Comparison of ENCODE assay signal across 17 cellular contexts in the genomic region with DNA sequence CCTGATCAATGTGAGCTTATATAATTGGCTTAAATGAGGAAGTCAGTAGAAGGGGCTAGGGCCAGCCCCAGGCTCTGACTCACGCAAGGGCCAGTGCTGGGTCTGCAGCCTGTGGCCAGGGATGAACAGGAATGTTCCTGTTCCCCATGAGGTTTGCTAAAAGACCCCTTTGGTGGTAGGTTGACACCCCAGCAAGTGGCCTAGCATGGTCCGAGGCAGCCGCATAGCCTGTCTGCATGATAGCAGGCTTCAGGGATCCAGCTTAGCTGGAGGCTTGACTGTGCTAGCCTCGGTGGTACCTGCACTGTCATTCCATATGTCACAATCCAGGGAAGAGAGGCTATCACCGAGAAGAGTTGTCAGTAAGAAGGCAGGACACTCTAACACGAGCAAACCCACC. TPM values are rescaled to one million over a fixed set of nuclear protein-coding genes. Genes with fewer than 3 reads are reported as not detected.
DNase-seq lines count a peak whose midpoint lies in the region; ATAC-seq, FAIRE-seq and TF ChIP-seq lines count a peak whose summit lies in the region.
"Had no signal": no experiment of that assay in that cellular context is flagged by ENCODE, and none has a peak within 500 bp of the region (broad histone marks: within the 10 kb centered on the region; RNA-seq: fewer than 3 reads in every experiment).

No MANE protein-coding gene starts in this region.

- no peak overlapping the region for H4K91ac ChIP-seq in neuronal stem cell (ENCODE audit: low read depth, low read length, poor library complexity)

- peaks cover 66% of the 10 kb centered on the region for H3K36me3 Mint-ChIP-seq in astrocyte (ENCODE audit: low read depth, unreplicated experiment)

- H3K79me1 ChIP-seq in neuronal stem cell (ENCODE audit: low read depth, low read length), result no peaks in the 10 kb centered on the region

- H3K27ac ChIP-seq in HepG2 (ENCODE audit: extremely low read length, insufficient read depth, low read length) (no peak overlapping the region), right lobe of liver (no peak overlapping the region), astrocyte (ENCODE audit: low read depth, low read length) (no peak overlapping the region), neuronal stem cell (replicated peaks; ENCODE audit: low read length) (no peak overlapping the region)
- H3K27ac ChIP-seq: BLaER1, GM23248 had no signal

- no peak for TF ChIP-seq POLR2A in HepG2 (IDR thresholded peaks at IDR 0.05; ENCODE audit: insufficient read depth in 1 of 2, low read depth in 2 of 2, low read length in 2 of 2)
- TF ChIP-seq POLR2A in right lobe of liver (IDR thresholded peaks at IDR 0.05), result no peak

- no peak overlapping the region for H3K4me3 ChIP-seq in HepG2 (replicated peaks in 1 of 3; ENCODE audit: insufficient read depth in 1 of 3, low read depth in 2 of 3, low read length in 3 of 3)
- no peak overlapping the region for H3K4me3 ChIP-seq in right lobe of liver
- no peak overlapping the region for H3K4me3 ChIP-seq in astrocyte (ENCODE audit: insufficient read depth, low read depth, low read length)
- no peak overlapping the region for H3K4me3 ChIP-seq in neuronal stem cell (ENCODE audit: low read length in 2 of 2)
- H3K4me3 ChIP-seq: BLaER1, GM23248 had no signal

- H3K4me2 ChIP-seq in HepG2 (ENCODE audit: low read depth, low read length), result no peak overlapping the region
- H3K4me2 ChIP-seq in astrocyte (ENCODE audit: low read length), result no peak overlapping the region
- H3K4me2 ChIP-seq in neuronal stem cell (ENCODE audit: insufficient read depth, low read length, poor library complexity, severe bottlenecking), result no peak overlapping the region
- H3K4me2 ChIP-seq: BLaER1 had no signal

- H3K4me1 ChIP-seq in HepG2 (ENCODE audit: insufficient read depth, low read length) (peaks cover 34% of the 10 kb centered on the region), right lobe of liver (peaks cover 0 to 4% (median 0%) of the 10 kb centered on the region in 4 donors), astrocyte (ENCODE audit: insufficient read depth, low read length) (no peaks in the 10 kb centered on the region), neuronal stem cell (ENCODE audit: control insufficient read depth in 2 of 2, insufficient read depth in 1 of 2, low read depth in 1 of 2, low read length in 2 of 2) (peaks cover 0 to 2% of the 10 kb centered on the region in 2 donors)
- H3K4me1 ChIP-seq: BLaER1 had no signal

- H3K23ac ChIP-seq in neuronal stem cell (ENCODE audit: low read depth, low read length, poor library complexity), result no peak overlapping the region

- CTCF ChIA-PET in HepG2 (lab: Yijun Ruan, JAX; ENCODE audit: low intra/inter-chr PET ratio, low total read pairs), result no interaction called here

- no peak for TF ChIP-seq EP300 in HepG2 (IDR thresholded peaks at IDR 0.05; ENCODE audit: low read depth in 2 of 2, low read length in 2 of 2)
- TF ChIP-seq EP300 in HepG2 (CRISPR knock-in tag; IDR thresholded peaks at IDR 0.05; ENCODE audit: borderline replicate concordance), result no peak

- POLR2A ChIA-PET in HepG2 (lab: Yijun Ruan, JAX), result interaction anchor here (1.2 to 1.3 kb wide), 2 partner anchors 9 to 24 kb away, joined by 3 read pairs; partner anchors contain the start of gene TRIM25

- H3K9me3 Mint-ChIP-seq in astrocyte (ENCODE audit: unreplicated experiment), result peaks cover 7% of the 10 kb centered on the region

- no peaks in the 10 kb centered on the region for H3K79me2 ChIP-seq in HepG2 (ENCODE audit: insufficient read depth, low read length)
- H3K79me2 ChIP-seq in astrocyte (ENCODE audit: insufficient read depth, low read length), result no peaks in the 10 kb centered on the region

- peak overlapping the region; percentile 4 for H3K14ac ChIP-seq in neuronal stem cell (ENCODE audit: low read length)

- DNase-seq in HepG2 (ENCODE audit: low spot score), result no peak
- DNase-seq in right lobe of liver, result no peak
- no peak for DNase-seq in astrocyte (ENCODE audit: low read depth)
- DNase-seq in neuronal stem cell (ENCODE audit: low spot score), result no peak
- no peak for DNase-seq in CD1c-positive myeloid dendritic cell (ENCODE audit: extremely low spot score)
- no peak for DNase-seq in putamen (ENCODE audit: low spot score)
- DNase-seq: 8988T; AML-193; Calu3; CD4-positive, CD25-positive, alpha-beta regulatory T cell; DMS 273 treated with DMSO at 0.1 percent for 48 hours; GM23248; H7 had no signal

- H3K27me3 Mint-ChIP-seq in astrocyte (ENCODE audit: low read depth, unreplicated experiment), result no peaks in the 10 kb centered on the region
- H3K27me3 Mint-ChIP-seq: CD4-positive, CD25-positive, alpha-beta regulatory T cell had no signal

- 100% methylated on average over 4 of the region's 6 CpGs for WGBS in HepG2 (ENCODE audit: low lambda C conversion rate)
- no CpG with 5 or more reads among the region's 6 CpGs for WGBS in right lobe of liver (ENCODE audit: insufficient coverage, low coverage, low lambda C conversion rate, missing lambda C conversion rate)
- no CpG with 5 or more reads among the region's 6 CpGs for WGBS in neuronal stem cell (ENCODE audit: extremely low coverage in 2 of 2, insufficient read length in 2 of 2, insufficient replicate concordance in 1 of 2), 2 donors

- FAIRE-seq in HepG2 (lab: Jason Lieb, UNC) (no peak), astrocyte (lab: Jason Lieb, UNC) (no peak)
- FAIRE-seq: GM18507, HTR-8/SVneo had no signal

- H3K27me3 ChIP-seq in HepG2 (ENCODE audit: control insufficient read depth in 1 of 2, insufficient read depth in 2 of 2, low read length in 2 of 2), result no peaks in the 10 kb centered on the region
- H3K27me3 ChIP-seq in right lobe of liver, result no peaks in the 10 kb centered on the region
- no peaks in the 10 kb centered on the region for H3K27me3 ChIP-seq in astrocyte (ENCODE audit: insufficient read depth, low read length)
- no peaks in the 10 kb centered on the region for H3K27me3 ChIP-seq in neuronal stem cell (ENCODE audit: control insufficient read depth in 3 of 3, insufficient read depth in 3 of 3, low read depth in 1 of 3, low read length in 3 of 3)
- H3K27me3 ChIP-seq: BLaER1 had no signal

- H3K9ac ChIP-seq in HepG2 (ENCODE audit: insufficient read depth, low read depth, low read length), result no peak overlapping the region
- no peak overlapping the region for H3K9ac ChIP-seq in astrocyte (ENCODE audit: low read length)
- H3K9ac ChIP-seq in neuronal stem cell (ENCODE audit: low read depth, low read length, poor library complexity), result no peak overlapping the region
- H3K9ac ChIP-seq: BLaER1, GM23248 had no signal

- no peak overlapping the region for H3K4ac ChIP-seq in neuronal stem cell (ENCODE audit: low read length)

- no peak overlapping the region for H2BK120ac ChIP-seq in neuronal stem cell (ENCODE audit: low read depth, low read length)

- no peak overlapping the region for H2BK15ac ChIP-seq in neuronal stem cell (ENCODE audit: low read length)

- ATAC-seq in HepG2 (no peak), right lobe of liver (no peak), HG03159 (IDR thresholded peaks at IDR 0.05; ENCODE audit: unreplicated experiment) (no peak)

- H3K9me3 ChIP-seq in HepG2 (ENCODE audit: low read length) (peaks cover 12% of the 10 kb centered on the region), right lobe of liver (peaks cover 0 to 5% (median 0%) of the 10 kb centered on the region in 4 donors), astrocyte (ENCODE audit: insufficient read depth, low read depth, low read length) (peaks cover 3% of the 10 kb centered on the region), neuronal stem cell (replicated peaks in 1 of 2; ENCODE audit: control insufficient read depth in 2 of 2, insufficient read depth in 1 of 2, low read depth in 1 of 2, low read length in 2 of 2) (peaks cover 8 to 13% of the 10 kb centered on the region in 2 donors)

- H4K8ac ChIP-seq in neuronal stem cell (ENCODE audit: low read depth, low read length), result no peak overlapping the region

- no peak overlapping the region for H3K4me3 Mint-ChIP-seq in astrocyte (ENCODE audit: unreplicated experiment)
- H3K4me3 Mint-ChIP-seq: CD4-positive, CD25-positive, alpha-beta regulatory T cell had no signal

- peak overlapping the region; percentile 37 for H3K27ac Mint-ChIP-seq in astrocyte (ENCODE audit: unreplicated experiment)

- intact Hi-C loops in HepG2 (cut with micrococcal nuclease; ENCODE audit: unreplicated experiment) (loop anchor here (10.0 kb wide), 1 partner anchor 54 kb away; no protein-coding TSS in a partner anchor), right lobe of liver (cut with DNase I) (no loop called here)

- H3K36me3 ChIP-seq in HepG2 (replicated peaks in 1 of 2; ENCODE audit: control insufficient read depth in 1 of 2, insufficient read depth in 2 of 2, low read length in 2 of 2) (peaks cover 28 to 52% of the 10 kb centered on the region in 2 experiments), right lobe of liver (peaks cover 5 to 70% (median 37%) of the 10 kb centered on the region in 4 donors), astrocyte (ENCODE audit: insufficient read depth, low read length) (peaks cover 3% of the 10 kb centered on the region), neuronal stem cell (replicated peaks in 1 of 2; ENCODE audit: control insufficient read depth in 2 of 2, insufficient read depth in 2 of 2, low read length in 2 of 2) (peaks cover 3 to 28% of the 10 kb centered on the region in 2 donors)

- TF ChIP-seq RAD21 in HepG2 (CRISPR knock-in tag; IDR thresholded peaks at IDR 0.05), result no peak

- H2AK5ac ChIP-seq in neuronal stem cell (ENCODE audit: low read depth, low read length), result no peak overlapping the region

- H2BK5ac ChIP-seq in neuronal stem cell (ENCODE audit: low read length), result no peak overlapping the region

- in situ Hi-C loops in HepG2 (cut with HindIII; ENCODE audit: extremely low pct_ligation_motif_present, low pct_unique_long_range_greater_than_20kb), result no loop called here

- BruUV-seq in HepG2 (replicated peaks; lab: Mats Ljungman, UMichigan), result no TSS peak

- H2AFZ ChIP-seq in HepG2 (ENCODE audit: low read length) (no peak overlapping the region), astrocyte (ENCODE audit: low read depth, low read length) (no peak overlapping the region), neuronal stem cell (ENCODE audit: low read length) (no peak overlapping the region)
- H2AFZ ChIP-seq: GM23248 had no signal

- peaks cover 7% of the 10 kb centered on the region for H3K4me1 Mint-ChIP-seq in astrocyte (ENCODE audit: low read depth, unreplicated experiment)

- H4K20me1 ChIP-seq in HepG2 (ENCODE audit: insufficient read depth, low read length) (no peaks in the 10 kb centered on the region; the same call in 1 of the 2 replicates), astrocyte (ENCODE audit: insufficient read depth, low read length) (no peaks in the 10 kb centered on the region)

- no peak overlapping the region for H3K18ac ChIP-seq in neuronal stem cell (ENCODE audit: low read length)

- no peak for TF ChIP-seq CTCF in HepG2 (CRISPR knock-in tag; IDR thresholded peaks at IDR 0.05)
- TF ChIP-seq CTCF in right lobe of liver (IDR thresholded peaks at IDR 0.05), result no peak
- no peak for TF ChIP-seq CTCF in astrocyte (IDR thresholded peaks at IDR 0.05; ENCODE audit: insufficient read depth, low read depth, low read length)

- H2BK12ac ChIP-seq in neuronal stem cell (ENCODE audit: low read length), result no peak overlapping the region

RNA-seq across cellular contexts. Expression of gene TRIM25, which starts 23.5 kb away (rescaled TPM):
- 38.3 and 42.2 TPM in 2 replicates for total RNA-seq in HepG2 (2016; rRNA removed; fragmentation: Illumina TruSeq; extraction: Trizol)
- 11.5 and 12.7 TPM in 2 replicates for total RNA-seq in HepG2 (2016; cell fraction: cytosol; rRNA removed; fragmentation: Illumina TruSeq; extraction: Trizol; ENCODE audit: low read depth)
- total RNA-seq in HepG2 (2016; cell fraction: insoluble cytoplasmic fraction; rRNA removed; fragmentation: Illumina TruSeq; extraction: Trizol), result 30.2 and 40.2 TPM in 2 replicates
- total RNA-seq in HepG2 (2016; cell fraction: membrane; rRNA removed; fragmentation: Illumina TruSeq; extraction: Trizol), result 13.6 and 14.8 TPM in 2 replicates
- total RNA-seq in HepG2 (2016; cell fraction: nucleus; rRNA removed; fragmentation: Illumina TruSeq; extraction: Trizol), result 60.9 and 76.8 TPM in 2 replicates
- 30.8 and 37.6 TPM in 2 replicates for polyA plus RNA-seq in HepG2 (2011; rRNA removed)
- polyA plus RNA-seq in HepG2 (2011; cell fraction: cytosol; rRNA removed), result 17.8 and 19.0 TPM in 2 replicates
- 100 and 122 TPM in 2 replicates for polyA plus RNA-seq in HepG2 (2011; cell fraction: nucleus; rRNA removed)
- 34.2 and 35.8 TPM in 2 replicates for polyA plus RNA-seq in HepG2 (2012)
- polyA plus RNA-seq in HepG2 (2016; cell fraction: cytosol; fragmentation: Illumina TruSeq; extraction: Trizol; ENCODE audit: low read depth), result 1.8 and 2.0 TPM in 2 replicates
- 32.0 and 43.7 TPM in 2 replicates for polyA plus RNA-seq in HepG2 (2016; cell fraction: insoluble cytoplasmic fraction; fragmentation: Illumina TruSeq; extraction: Trizol; ENCODE audit: low read depth)
- 5.0 and 6.2 TPM in 2 replicates for polyA plus RNA-seq in HepG2 (2016; cell fraction: membrane; fragmentation: Illumina TruSeq; extraction: Trizol; ENCODE audit: low read depth)
- polyA plus RNA-seq in HepG2 (2016; cell fraction: nucleus; fragmentation: Illumina TruSeq; extraction: Trizol; ENCODE audit: insufficient read depth, low read depth), result 104 and 121 TPM in 2 replicates
- 51.6 and 77.7 TPM in 2 replicates for polyA minus RNA-seq in HepG2 (2011; rRNA and poly(A)+ RNA removed; ENCODE audit: low replicate concordance)
- 27.8 and 28.2 TPM in 2 replicates for polyA minus RNA-seq in HepG2 (2011; cell fraction: cytosol; rRNA and poly(A)+ RNA removed)
- 64.4 and 71.0 TPM in 2 replicates for polyA minus RNA-seq in HepG2 (2011; cell fraction: nucleus; rRNA and poly(A)+ RNA removed)
- total RNA-seq in right lobe of liver, result 10 to 100 TPM; 35.6 to 60.8 (median 49.8) TPM
- 96.3 and 105 TPM in 2 replicates for total RNA-seq in astrocyte
- 9.0 TPM for polyA plus RNA-seq in neuronal stem cell (2013, experiment 1 of 2)
- polyA plus RNA-seq in neuronal stem cell (2013, experiment 2 of 2), result 8.7 TPM

RNA-seq across cellular contexts. Expression of gene DGKE, which starts 56.4 kb away (rescaled TPM):
- 3.2 and 5.3 TPM in 2 replicates for total RNA-seq in HepG2 (2016; rRNA removed; fragmentation: Illumina TruSeq; extraction: Trizol)
- 4.6 and 5.3 TPM in 2 replicates for total RNA-seq in HepG2 (2016; cell fraction: cytosol; rRNA removed; fragmentation: Illumina TruSeq; extraction: Trizol; ENCODE audit: low read depth)
- 2.3 and 6.0 TPM in 2 replicates for total RNA-seq in HepG2 (2016; cell fraction: insoluble cytoplasmic fraction; rRNA removed; fragmentation: Illumina TruSeq; extraction: Trizol)
- total RNA-seq in HepG2 (2016; cell fraction: membrane; rRNA removed; fragmentation: Illumina TruSeq; extraction: Trizol), result 2.1 and 2.6 TPM in 2 replicates
- 16.7 and 17.4 TPM in 2 replicates for total RNA-seq in HepG2 (2016; cell fraction: nucleus; rRNA removed; fragmentation: Illumina TruSeq; extraction: Trizol)
- 3.2 and 3.3 TPM in 2 replicates for polyA plus RNA-seq in HepG2 (2011; rRNA removed)
- polyA plus RNA-seq in HepG2 (2011; cell fraction: cytosol; rRNA removed), result 0.70 and 0.79 TPM in 2 replicates
- 16.9 and 20.1 TPM in 2 replicates for polyA plus RNA-seq in HepG2 (2011; cell fraction: nucleus; rRNA removed)
- 2.8 and 3.1 TPM in 2 replicates for polyA plus RNA-seq in HepG2 (2012)
- polyA plus RNA-seq in HepG2 (2016; cell fraction: cytosol; fragmentation: Illumina TruSeq; extraction: Trizol; ENCODE audit: low read depth), result 0.44 and 0.50 TPM in 2 replicates
- 1.8 and 2.1 TPM in 2 replicates for polyA plus RNA-seq in HepG2 (2016; cell fraction: insoluble cytoplasmic fraction; fragmentation: Illumina TruSeq; extraction: Trizol; ENCODE audit: low read depth)
- 0.84 and 1.6 TPM in 2 replicates for polyA plus RNA-seq in HepG2 (2016; cell fraction: membrane; fragmentation: Illumina TruSeq; extraction: Trizol; ENCODE audit: low read depth)
- polyA plus RNA-seq in HepG2 (2016; cell fraction: nucleus; fragmentation: Illumina TruSeq; extraction: Trizol; ENCODE audit: insufficient read depth, low read depth), result 16.9 and 18.5 TPM in 2 replicates
- polyA minus RNA-seq in HepG2 (2011; rRNA and poly(A)+ RNA removed; ENCODE audit: low replicate concordance), result 6.0 and 7.6 TPM in 2 replicates
- 1.6 and 3.0 TPM in 2 replicates for polyA minus RNA-seq in HepG2 (2011; cell fraction: cytosol; rRNA and poly(A)+ RNA removed)
- 17.4 and 18.2 TPM in 2 replicates for polyA minus RNA-seq in HepG2 (2011; cell fraction: nucleus; rRNA and poly(A)+ RNA removed)
- total RNA-seq in right lobe of liver, result 10 to 100 TPM in 1 of 6 experiments, 1 to 10 TPM in 5; 2.2 to 10.4 (median 3.4) TPM
- total RNA-seq in astrocyte, result 5.2 and 5.5 TPM in 2 replicates
- 3.7 TPM for polyA plus RNA-seq in neuronal stem cell (2013, experiment 1 of 2)
- 3.2 TPM for polyA plus RNA-seq in neuronal stem cell (2013, experiment 2 of 2)

RNA-seq across cellular contexts. Expression of gene C17orf67, which starts 56.7 kb away (rescaled TPM):
- 0.62 and 0.86 TPM in 2 replicates for total RNA-seq in HepG2 (2016; rRNA removed; fragmentation: Illumina TruSeq; extraction: Trizol)
- 0.62 and 0.71 TPM in 2 replicates for total RNA-seq in HepG2 (2016; cell fraction: cytosol; rRNA removed; fragmentation: Illumina TruSeq; extraction: Trizol; ENCODE audit: low read depth)
- 0.86 and 1.00 TPM in 2 replicates for total RNA-seq in HepG2 (2016; cell fraction: insoluble cytoplasmic fraction; rRNA removed; fragmentation: Illumina TruSeq; extraction: Trizol)
- total RNA-seq in HepG2 (2016; cell fraction: membrane; rRNA removed; fragmentation: Illumina TruSeq; extraction: Trizol), result 1.1 and 1.2 TPM in 2 replicates
- total RNA-seq in HepG2 (2016; cell fraction: nucleus; rRNA removed; fragmentation: Illumina TruSeq; extraction: Trizol), result 0.47 and 0.68 TPM in 2 replicates
- polyA plus RNA-seq in HepG2 (2011; rRNA removed), result 0.35 and 0.41 TPM in 2 replicates
- polyA plus RNA-seq in HepG2 (2011; cell fraction: cytosol; rRNA removed), result 0.13 and 0.24 TPM in 2 replicates
- 0.37 and 0.81 TPM in 2 replicates for polyA plus RNA-seq in HepG2 (2011; cell fraction: nucleus; rRNA removed)
- polyA plus RNA-seq in HepG2 (2012), result 0.44 and 0.50 TPM in 2 replicates
- 0.77 and 0.84 TPM in 2 replicates for polyA plus RNA-seq in HepG2 (2016; cell fraction: cytosol; fragmentation: Illumina TruSeq; extraction: Trizol; ENCODE audit: low read depth)
- polyA plus RNA-seq in HepG2 (2016; cell fraction: insoluble cytoplasmic fraction; fragmentation: Illumina TruSeq; extraction: Trizol; ENCODE audit: low read depth), result 0.55 and 0.73 TPM in 2 replicates
- polyA plus RNA-seq in HepG2 (2016; cell fraction: membrane; fragmentation: Illumina TruSeq; extraction: Trizol; ENCODE audit: low read depth), result 0.72 and 1.00 TPM in 2 replicates
- 0.29 and 0.92 TPM in 2 replicates for polyA plus RNA-seq in HepG2 (2016; cell fraction: nucleus; fragmentation: Illumina TruSeq; extraction: Trizol; ENCODE audit: insufficient read depth, low read depth)
- polyA minus RNA-seq in HepG2 (2011; rRNA and poly(A)+ RNA removed; ENCODE audit: low replicate concordance), result 0.06 and 3.9 TPM in 2 replicates
- polyA minus RNA-seq in HepG2 (2011; cell fraction: cytosol; rRNA and poly(A)+ RNA removed), result 0.40 and 0.53 TPM in 2 replicates
- not detected in 2 replicates for polyA minus RNA-seq in HepG2 (2011; cell fraction: nucleus; rRNA and poly(A)+ RNA removed)
- total RNA-seq in right lobe of liver, result 1 to 10 TPM in 1 of 6 experiments, under 1 TPM in 5; 0.31 to 1.1 (median 0.78) TPM
- 2.2 and 2.8 TPM in 2 replicates for total RNA-seq in astrocyte
- 1.4 TPM for polyA plus RNA-seq in neuronal stem cell (2013, experiment 1 of 2)
- 1.4 TPM for polyA plus RNA-seq in neuronal stem cell (2013, experiment 2 of 2)
